ENCODE assay signal across 20 cellular contexts in the genomic region with DNA sequence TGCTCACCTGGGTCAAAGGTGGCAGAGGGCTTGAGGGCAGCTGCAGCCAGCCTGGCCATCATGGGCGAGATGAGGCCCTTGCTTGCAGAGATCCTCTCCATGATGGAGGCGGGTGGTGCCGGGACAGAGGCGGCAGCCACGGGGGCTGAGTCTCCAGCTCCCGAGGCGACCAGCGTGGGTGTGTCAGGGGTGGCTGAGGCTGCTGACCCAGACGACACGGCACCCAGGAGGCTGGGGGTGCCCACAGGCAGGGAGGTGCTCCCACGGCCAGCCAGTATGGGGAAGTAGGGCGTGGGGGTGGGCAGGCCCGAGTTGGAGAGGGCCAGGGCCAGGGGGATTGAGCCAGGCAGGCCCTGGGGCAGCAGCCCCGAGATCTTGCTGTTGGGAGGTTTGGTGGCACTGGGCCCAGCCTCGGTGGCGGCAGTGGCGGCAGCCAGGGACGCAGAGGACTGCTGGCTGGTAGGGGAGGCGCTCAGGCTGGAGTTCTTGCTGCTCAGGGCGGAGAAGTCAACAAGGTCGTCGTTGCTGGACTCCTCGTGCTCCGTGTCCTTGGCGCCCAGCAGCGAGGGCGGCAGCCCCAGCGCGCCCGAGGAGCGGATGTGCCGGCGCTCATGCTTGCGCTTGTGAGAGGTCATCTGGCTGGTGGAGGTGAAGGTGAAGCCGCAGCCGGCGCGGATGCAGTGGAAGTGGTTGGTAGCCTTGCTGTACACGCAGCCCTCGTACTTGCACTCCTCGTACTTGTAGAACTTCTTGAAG.
A peak's percentile ranks its signal among the peaks of the same experiment; 100 is the strongest.
DNase-seq lines count a peak whose midpoint lies in the region; ATAC-seq, FAIRE-seq and TF ChIP-seq lines count a peak whose summit lies in the region.
"Had no signal": no experiment of that assay in that cellular context is flagged by ENCODE, and none has a peak within 500 bp of the region (broad histone marks: within the 10 kb centered on the region; RNA-seq: fewer than 3 reads in every experiment).

No MANE protein-coding gene starts in this region.

- DNase-seq in RWPE1 (ENCODE audit: low spot score) (no peak), K562 (ENCODE audit: extremely low read depth in 1 of 4, low spot score in 3 of 4) (no peak), neuronal stem cell (ENCODE audit: low spot score) (no peak), transverse colon (no peak), ascending aorta (ENCODE audit: low spot score in 2 of 2) (no peak), H9 (no peak), posterior vena cava (ENCODE audit: low spot score) (no peak)
- DNase-seq: ACHN, C1 segment of cervical spinal cord, KG1, NCI-H1417 treated with DMSO at 0.1 percent for 48 hours, NCI-H187 treated with DMSO at 0.1 percent for 48 hours, NCI-H226, NCI-H524, NCI-H82, OCI-M1 had no signal

- BruUV-seq in K562 (replicated peaks; lab: Mats Ljungman, UMichigan), result no TSS peak

- no peak for ATAC-seq in K562
- ATAC-seq: GM23338, HepG2 had no signal

- no peak overlapping the region for H2BK12ac ChIP-seq in neuronal stem cell (ENCODE audit: low read length)
- H2BK12ac ChIP-seq in H9 (ENCODE audit: insufficient read length, low read depth, low read length), result no peak overlapping the region

- H3K56ac ChIP-seq in H9 (ENCODE audit: insufficient read length, low read depth, low read length), result no peak overlapping the region

- TF ChIP-seq RAD21 in K562 (CRISPR knock-in tag; conservative IDR thresholded peaks at IDR 0.05 in 1 of 2, IDR thresholded peaks at IDR 0.05 in 1 of 2), result no peak

- no peaks in the 10 kb centered on the region for H3K9me3 Mint-ChIP-seq in H9
- H3K9me3 Mint-ChIP-seq: GM23338 had no signal

- no peaks in the 10 kb centered on the region for H3K27me3 Mint-ChIP-seq in H9 (ENCODE audit: low read depth)

- in situ Hi-C loops in K562 (cut with MboI), result no loop called here
- in situ Hi-C loops in transverse colon (cut with MboI; ENCODE audit: low pct_ligation_motif_present in 1 of 4, low pct_unique_long_range_greater_than_20kb in 1 of 4, low sequenced_read_pairs in 3 of 4), result no loop called here

- H3K4me1 ChIP-seq in K562 (replicated peaks in 1 of 2; ENCODE audit: control insufficient read depth in 2 of 2, insufficient read depth in 2 of 2, low read length in 2 of 2) (peaks cover 0 to 69% of the 10 kb centered on the region in 2 experiments; a peak in 2 of 5 replicates), neuronal stem cell (ENCODE audit: control insufficient read depth in 2 of 2, insufficient read depth in 1 of 2, low read depth in 1 of 2, low read length in 2 of 2) (peaks cover 23 to 38% of the 10 kb centered on the region in 2 donors), transverse colon (peaks cover 0 to 16% (median 5%) of the 10 kb centered on the region in 4 donors), ascending aorta (no peaks in the 10 kb centered on the region), H9 (ENCODE audit: insufficient read depth, low read length) (no peaks in the 10 kb centered on the region)

- H2BK15ac ChIP-seq in neuronal stem cell (ENCODE audit: low read length), result peak overlapping the region; percentile 67
- no peak overlapping the region for H2BK15ac ChIP-seq in H9 (ENCODE audit: low read depth, low read length)

- no peak overlapping the region for H3K4me3 Mint-ChIP-seq in H9
- H3K4me3 Mint-ChIP-seq: GM23338 had no signal

- H3K36me3 ChIP-seq in K562 (ENCODE audit: control insufficient read depth, insufficient read depth, low read length) (no peaks in the 10 kb centered on the region), neuronal stem cell (replicated peaks in 1 of 2; ENCODE audit: control insufficient read depth in 2 of 2, insufficient read depth in 2 of 2, low read length in 2 of 2) (peaks cover 0 to 4% of the 10 kb centered on the region in 2 donors), transverse colon (peaks cover 0 to 3% (median 0%) of the 10 kb centered on the region in 4 donors), ascending aorta (peaks cover 63 to 77% of the 10 kb centered on the region in 2 donors)

- FAIRE-seq in K562 (lab: Jason Lieb, UNC), result no peak
- FAIRE-seq: D721Med, GM12891, HepG2 had no signal

- intact Hi-C loops in K562 (cut with micrococcal nuclease), result no loop called here
- intact Hi-C loops in transverse colon (cut with DNase I; ENCODE audit: low total_unique reads), result loop anchor here (10.0 kb wide), 1 partner anchor 141 kb away; the partner anchor contains the start of gene CASZ1
- intact Hi-C loops in ascending aorta (cut with DNase I), result no loop called here
- intact Hi-C loops in posterior vena cava (cut with DNase I), result no loop called here

- H3K27ac ChIP-seq in RWPE1, result peak overlapping the region; percentile 31; the same call in 1 of the 2 replicates
- H3K27ac ChIP-seq in K562 (ENCODE audit: extremely low read depth, low read depth, low read length), result no peak overlapping the region
- H3K27ac ChIP-seq in neuronal stem cell (replicated peaks; ENCODE audit: low read length), result no peak overlapping the region
- H3K27ac ChIP-seq in transverse colon, result peak overlapping the region in 3 of 4 donors; percentile 76 to 82 (median 76)
- no peak overlapping the region for H3K27ac ChIP-seq in ascending aorta
- no peak overlapping the region for H3K27ac ChIP-seq in H9 (ENCODE audit: insufficient read length, low read depth, low read length)

- TF ChIP-seq POLR2A in K562 (conservative IDR thresholded peaks at IDR 0.05), result no peak
- no peak for TF ChIP-seq POLR2A in transverse colon (IDR thresholded peaks at IDR 0.05)

- CTCF ChIA-PET in RWPE1 (lab: Yijun Ruan, JAX), result interaction anchor here (0.7 kb wide), 1 partner anchor 32 kb away, joined by 5 read pairs; no protein-coding TSS in a partner anchor
- CTCF ChIA-PET in K562 (lab: Yijun Ruan, JAX; ENCODE audit: low intra/inter-chr PET ratio), result no interaction called here

- H3K4me1 Mint-ChIP-seq in H9, result peaks cover 5 to 24% of the 10 kb centered on the region in 2 experiments
- H3K4me1 Mint-ChIP-seq: GM23338 had no signal

- H3K4me2 ChIP-seq in K562 (ENCODE audit: insufficient read depth, low read length) (no peak overlapping the region), neuronal stem cell (ENCODE audit: insufficient read depth, low read length, poor library complexity, severe bottlenecking) (no peak overlapping the region), H9 (ENCODE audit: insufficient read depth, insufficient read length, low read length) (no peak overlapping the region)
- H3K4me2 ChIP-seq: GM23338 had no signal

- H3K9me3 ChIP-seq in K562 (replicated peaks; ENCODE audit: control insufficient read depth, insufficient read depth, low read depth, low read length) (no peaks in the 10 kb centered on the region), neuronal stem cell (replicated peaks in 1 of 2; ENCODE audit: control insufficient read depth in 2 of 2, insufficient read depth in 1 of 2, low read depth in 1 of 2, low read length in 2 of 2) (no peaks in the 10 kb centered on the region), transverse colon (no peaks in the 10 kb centered on the region), ascending aorta (no peaks in the 10 kb centered on the region), H9 (ENCODE audit: control insufficient read depth, low read depth, low read length) (no peaks in the 10 kb centered on the region)

- H3K79me1 ChIP-seq in neuronal stem cell (ENCODE audit: low read depth, low read length), result no peaks in the 10 kb centered on the region
- H3K79me1 ChIP-seq in H9 (ENCODE audit: insufficient read depth, low read depth, low read length, poor library complexity, severe bottlenecking), result no peaks in the 10 kb centered on the region

- POLR2A ChIA-PET in RWPE1 (lab: Yijun Ruan, JAX; ENCODE audit: low non-redundant PET), result no interaction called here
- POLR2A ChIA-PET in K562 (lab: Yijun Ruan, JAX), result no interaction called here

- H3K9me1 ChIP-seq in K562 (ENCODE audit: control insufficient read depth, insufficient read depth, low read length), result no peaks in the 10 kb centered on the region

- peak overlapping the region; percentile 65 for H4K8ac ChIP-seq in neuronal stem cell (ENCODE audit: low read depth, low read length)
- H4K8ac ChIP-seq in H9 (replicated peaks; ENCODE audit: insufficient read length, low read depth, low read length), result no peak overlapping the region

- H2AK5ac ChIP-seq in neuronal stem cell (ENCODE audit: low read depth, low read length) (peak overlapping the region; percentile 46), H9 (ENCODE audit: insufficient read length, low read length) (no peak overlapping the region)

- H4K91ac ChIP-seq in neuronal stem cell (ENCODE audit: low read depth, low read length, poor library complexity), result no peak overlapping the region
- no peak overlapping the region for H4K91ac ChIP-seq in H9 (ENCODE audit: insufficient read length, low read depth, low read length)

- H3K9ac ChIP-seq in K562 (ENCODE audit: insufficient read depth in 1 of 2, low read depth in 2 of 2, low read length in 2 of 2) (0 out of 4 replicates have a peak overlapping the region, but pooled peaks of 1 of the 2 experiments have one; percentile 20), neuronal stem cell (ENCODE audit: low read depth, low read length, poor library complexity) (no peak overlapping the region), H9 (ENCODE audit: extremely low read depth, insufficient read length, low read length) (no peak overlapping the region)

- no peak overlapping the region for H2BK20ac ChIP-seq in H9 (ENCODE audit: low read depth, low read length, poor library complexity, severe bottlenecking)

- H3K4ac ChIP-seq in neuronal stem cell (ENCODE audit: low read length) (no peak overlapping the region), H9 (ENCODE audit: low read depth, low read length) (no peak overlapping the region)

- H3K27ac Mint-ChIP-seq in H9, result no peak overlapping the region; a peak in 1 of 7 replicates
- H3K27ac Mint-ChIP-seq: GM23338 had no signal

- H3K18ac ChIP-seq in neuronal stem cell (ENCODE audit: low read length) (no peak overlapping the region), H9 (ENCODE audit: insufficient read length, low read depth, low read length) (no peak overlapping the region)

- no peak overlapping the region for H4K5ac ChIP-seq in H9 (ENCODE audit: insufficient read length, low read depth, low read length)

- H3K14ac ChIP-seq in neuronal stem cell (ENCODE audit: low read length), result no peak overlapping the region
- H3K14ac ChIP-seq in H9 (ENCODE audit: insufficient read depth, low read length), result no peak overlapping the region

- H3K27me3 ChIP-seq in K562 (ENCODE audit: control insufficient read depth in 2 of 2, insufficient read depth in 2 of 2, low read length in 2 of 2) (peaks cover 52 to 83% of the 10 kb centered on the region in 2 experiments; a peak in 4 of 5 replicates), neuronal stem cell (ENCODE audit: control insufficient read depth in 3 of 3, insufficient read depth in 3 of 3, low read depth in 1 of 3, low read length in 3 of 3) (peaks cover 0 to 7% (median 0%) of the 10 kb centered on the region in 3 experiments), transverse colon (no peaks in the 10 kb centered on the region), ascending aorta (no peaks in the 10 kb centered on the region), H9 (ENCODE audit: insufficient read depth, low read length) (no peaks in the 10 kb centered on the region; the same call in 1 of the 2 replicates)

- H3K23ac ChIP-seq in neuronal stem cell (ENCODE audit: low read depth, low read length, poor library complexity), result peak overlapping the region; percentile 31
- no peak overlapping the region for H3K23ac ChIP-seq in H9 (ENCODE audit: insufficient read length, low read depth, low read length)

- H3K23me2 ChIP-seq in H9 (ENCODE audit: insufficient read length, low read depth, low read length, poor library complexity, severe bottlenecking), result no peaks in the 10 kb centered on the region

- peaks cover 0 to 4% (median 0%) of the 10 kb centered on the region in 3 experiments; a peak in 1 of 7 replicates for H3K36me3 Mint-ChIP-seq in H9 (ENCODE audit: insufficient read depth in 1 of 3, low read depth in 3 of 3)

- H4K20me1 ChIP-seq in K562 (replicated peaks; ENCODE audit: control insufficient read depth, insufficient read depth, low read length), result peaks cover 23% of the 10 kb centered on the region
- H4K20me1 ChIP-seq in H9 (ENCODE audit: control insufficient read depth, insufficient read depth, insufficient read length), result no peaks in the 10 kb centered on the region

- 4% methylated on average over 39 of the region's 41 CpGs for WGBS in K562 (ENCODE audit: insufficient coverage, low coverage, missing lambda C conversion rate)
- WGBS in neuronal stem cell (ENCODE audit: extremely low coverage in 2 of 2, insufficient read length in 2 of 2, insufficient replicate concordance in 1 of 2), 2 donors, result no CpG with 5 or more reads among the region's 41 CpGs
- 90 to 94% methylated on average over 2 to 29 of the region's 41 CpGs for WGBS in transverse colon (ENCODE audit: low coverage in 1 of 2), 2 donors
- no CpG with 5 or more reads among the region's 41 CpGs for WGBS in H9 (ENCODE audit: extremely low coverage, insufficient read length, low lambda C conversion rate)

- H3K79me2 ChIP-seq in K562 (ENCODE audit: control insufficient read depth, insufficient read depth, low read length), result no peaks in the 10 kb centered on the region
- no peaks in the 10 kb centered on the region for H3K79me2 ChIP-seq in H9 (ENCODE audit: insufficient read depth, low read length)

- H3K4me3 ChIP-seq in K562 (no peak overlapping the region), neuronal stem cell (ENCODE audit: low read length in 2 of 2) (no peak overlapping the region), transverse colon (no peak overlapping the region), ascending aorta (no peak overlapping the region)
- H3K4me3 ChIP-seq: GM23338 had no signal

- no peak overlapping the region for H3T11ph ChIP-seq in H9 (ENCODE audit: low read length)

- TF ChIP-seq EP300 in K562 (IDR thresholded peaks at IDR 0.05; ENCODE audit: low read length), result no peak
- no peak for TF ChIP-seq EP300 in transverse colon (IDR thresholded peaks at IDR 0.05; ENCODE audit: low read depth)

- H2BK5ac ChIP-seq in neuronal stem cell (ENCODE audit: low read length) (no peak overlapping the region), H9 (ENCODE audit: insufficient read length, low read length) (no peak overlapping the region)

- TF ChIP-seq CTCF in RWPE1 (conservative IDR thresholded peaks at IDR 0.05; ENCODE audit: low read depth), result no peak
- TF ChIP-seq CTCF in K562 (IDR thresholded peaks at IDR 0.05 in 2 of 3, conservative IDR thresholded peaks at IDR 0.05 in 1 of 3; ENCODE audit: insufficient read depth in 2 of 3, low read depth in 1 of 3, low read length in 3 of 3), result no peak
- no peak for TF ChIP-seq CTCF in transverse colon (IDR thresholded peaks at IDR 0.05)
- no peak for TF ChIP-seq CTCF in ascending aorta (IDR thresholded peaks at IDR 0.05)
- no peak for TF ChIP-seq CTCF in H9 (conservative IDR thresholded peaks at IDR 0.05)

- H2AFZ ChIP-seq in K562 (ENCODE audit: low read depth, low read length) (no peak overlapping the region), neuronal stem cell (ENCODE audit: low read length) (no peak overlapping the region), H9 (ENCODE audit: low read length) (no peak overlapping the region)
- H2AFZ ChIP-seq: GM23338 had no signal

- H2BK120ac ChIP-seq in neuronal stem cell (ENCODE audit: low read depth, low read length) (no peak overlapping the region), H9 (ENCODE audit: low read depth, low read length, poor library complexity, severe bottlenecking) (no peak overlapping the region)

Comparison
In these comparisons a context has a peak if more than half of its experiments do, and no peak if none do; other contexts are left out.
1. H3K27ac ChIP-seq: peak in RWPE1 (single experiment) and transverse colon (3 of 4); none in K562 (single experiment), neuronal stem cell (single experiment), ascending aorta (0 of 2) and H9 (single experiment).